ENCODE assay signal across 1 cellular context in the genomic region with DNA sequence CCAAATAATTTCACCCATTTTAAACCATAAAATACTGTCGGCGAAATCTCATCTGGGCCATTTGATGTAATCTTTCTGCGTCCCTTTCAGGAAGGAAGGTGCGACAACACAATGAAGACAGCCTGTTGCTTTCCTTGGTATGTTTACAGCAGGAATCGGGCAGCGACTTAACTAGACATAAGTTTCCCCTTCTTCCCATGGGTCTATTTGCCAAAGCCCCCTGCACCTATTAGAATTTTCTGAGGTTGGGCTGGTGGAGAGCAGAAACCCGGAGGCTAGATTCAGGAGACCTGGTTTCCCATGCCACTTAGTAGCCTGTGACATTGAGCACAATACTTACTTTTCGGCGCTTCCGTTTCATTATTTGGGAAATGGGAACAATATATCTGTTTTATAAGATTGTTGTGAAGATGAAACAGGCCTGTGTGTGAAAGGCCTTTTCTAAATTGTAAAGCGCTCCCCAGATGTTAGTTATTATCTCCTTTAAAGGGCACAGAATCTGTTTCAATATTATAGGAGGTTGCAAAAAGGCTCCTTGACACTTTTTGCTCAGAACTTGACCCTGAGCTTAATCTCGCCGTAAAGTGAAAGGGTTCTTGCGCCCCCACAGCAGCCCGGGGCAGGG.
TF ChIP-seq lines count a peak whose summit lies in the region.

No MANE protein-coding gene starts in this region.

TF ChIP-seq in K562, 482 proteins besides CTCF, POLR2A, EP300 and RAD21 (continues in another document):
- TF ChIP-seq MYBL2 (IDR thresholded peaks at IDR 0.05; ENCODE audit: low read depth) (no peak), MYBL2 (CRISPR knock-in tag; IDR thresholded peaks at IDR 0.05; ENCODE audit: borderline replicate concordance) (no peak), MAZ (CRISPR knock-in tag; conservative IDR thresholded peaks at IDR 0.05 in 1 of 2, IDR thresholded peaks at IDR 0.05 in 1 of 2) (no peak), NUFIP1 (IDR thresholded peaks at IDR 0.05; ENCODE audit: partially characterized antibody) (no peak), LCOR (CRISPR knock-in tag; IDR thresholded peaks at IDR 0.05) (no peak), ZNF644 (tag; IDR thresholded peaks at IDR 0.05; ENCODE audit: low read depth) (no peak), TOE1 (IDR thresholded peaks at IDR 0.05; ENCODE audit: borderline replicate concordance) (no peak), TOE1 (CRISPR knock-in tag; IDR thresholded peaks at IDR 0.05; ENCODE audit: borderline replicate concordance, low read depth) (no peak), TAF9B (IDR thresholded peaks at IDR 0.05; ENCODE audit: partially characterized antibody) (peak; percentile 52), MED1 (CRISPR knock-in tag; IDR thresholded peaks at IDR 0.05; ENCODE audit: borderline replicate concordance) (no peak), GTF2A2 (tag; IDR thresholded peaks at IDR 0.05) (no peak), SRSF1 (IDR thresholded peaks at IDR 0.05; ENCODE audit: low read depth, low read length) (no peak), ETV1 (tag; conservative IDR thresholded peaks at IDR 0.05; ENCODE audit: low read depth) (no peak), ZBTB17 (CRISPR knock-in tag; IDR thresholded peaks at IDR 0.05) (no peak), CREM (IDR thresholded peaks at IDR 0.05; ENCODE audit: low read depth) (peak; percentile 91), KLF10 (CRISPR knock-in tag; IDR thresholded peaks at IDR 0.05) (no peak), STAG1 (CRISPR knock-in tag; IDR thresholded peaks at IDR 0.05; ENCODE audit: borderline replicate concordance) (no peak), NBN (IDR thresholded peaks at IDR 0.05; ENCODE audit: low read depth) (peak; percentile 31; the same call in 1 of the 2 replicates), ZNF224 (CRISPR knock-in tag; IDR thresholded peaks at IDR 0.05) (no peak), SREBF1 (IDR thresholded peaks at IDR 0.05; ENCODE audit: borderline replicate concordance, low read depth, low read length) (no peak), EGR1 (conservative IDR thresholded peaks at IDR 0.05) (no peak; the same call in 1 of the 2 replicates), TBL1XR1 (IDR thresholded peaks at IDR 0.05; ENCODE audit: low read length in 2 of 2) (no peak), ZNF263 (CRISPR knock-in tag; IDR thresholded peaks at IDR 0.05; ENCODE audit: borderline replicate concordance) (no peak), ZNF347 (CRISPR knock-in tag; IDR thresholded peaks at IDR 0.05; ENCODE audit: low read depth) (no peak), ZZZ3 (IDR thresholded peaks at IDR 0.05) (no peak), BRCA1 (IDR thresholded peaks at IDR 0.05) (no peak), BRCA1 (CRISPR knock-in tag; IDR thresholded peaks at IDR 0.05) (no peak), SMAD4 (CRISPR knock-in tag; conservative IDR thresholded peaks at IDR 0.05) (no peak), LEF1 (IDR thresholded peaks at IDR 0.05) (0 out of 2 replicates have a peak, but pooled peaks have one; percentile 19), SMAD1 (IDR thresholded peaks at IDR 0.05; ENCODE audit: low read depth, low read length, partially characterized antibody) (no peak), SMARCC2 (IDR thresholded peaks at IDR 0.05; ENCODE audit: low read depth) (no peak), EHMT2 (IDR thresholded peaks at IDR 0.05) (no peak), PML (IDR thresholded peaks at IDR 0.05; ENCODE audit: low read length) (peak; percentile 72), PHF21A (IDR thresholded peaks at IDR 0.05; ENCODE audit: borderline replicate concordance, low read depth) (no peak), ZKSCAN8 (CRISPR knock-in tag; IDR thresholded peaks at IDR 0.05) (no peak), PRPF4 (IDR thresholded peaks at IDR 0.05; ENCODE audit: insufficient read depth, low read depth, low read length, poor library complexity, severe bottlenecking) (no peak), CHD1 (IDR thresholded peaks at IDR 0.05; ENCODE audit: low read length) (no peak), CREB1 (IDR thresholded peaks at IDR 0.05) (peak; percentile 38; the same call in 1 of the 2 replicates), CREB1 (CRISPR knock-in tag; IDR thresholded peaks at IDR 0.05) (0 out of 2 replicates have a peak, but pooled peaks have one; percentile 43), POLR3G (IDR thresholded peaks at IDR 0.05; ENCODE audit: extremely low read depth, insufficient read length, insufficient replicate concordance) (no peak), SRSF7 (optimal IDR thresholded peaks at IDR 0.05; ENCODE audit: low read depth, low read length) (no peak), FUS (optimal IDR thresholded peaks at IDR 0.05; ENCODE audit: low read depth, low read length) (no peak), ZKSCAN1 (IDR thresholded peaks at IDR 0.05; ENCODE audit: low read depth, low read length) (no peak), RBFOX2 (IDR thresholded peaks at IDR 0.05; ENCODE audit: low read depth, low read length) (no peak), KDM2B (CRISPR knock-in tag; IDR thresholded peaks at IDR 0.05) (no peak), ZNF589 (CRISPR knock-in tag; IDR thresholded peaks at IDR 0.05; ENCODE audit: low read depth) (0 out of 2 replicates have a peak, but pooled peaks have one; percentile 30), ZSCAN32 (CRISPR knock-in tag; IDR thresholded peaks at IDR 0.05) (no peak), HDAC2 (IDR thresholded peaks at IDR 0.05) (no peak), CBX3 (IDR thresholded peaks at IDR 0.05; ENCODE audit: borderline replicate concordance in 1 of 2, low read length in 2 of 2) (no peak), SMARCB1 (IDR thresholded peaks at IDR 0.05; ENCODE audit: insufficient read length, low read depth) (no peak), ZNF3 (CRISPR knock-in tag; IDR thresholded peaks at IDR 0.05) (no peak), GATAD2A (IDR thresholded peaks at IDR 0.05) (no peak), POLR2AphosphoS2 (IDR thresholded peaks at IDR 0.05; ENCODE audit: low read length) (no peak), TFAM (CRISPR knock-in tag; conservative IDR thresholded peaks at IDR 0.05) (no peak)
- TF ChIP-seq, protein P1, sequence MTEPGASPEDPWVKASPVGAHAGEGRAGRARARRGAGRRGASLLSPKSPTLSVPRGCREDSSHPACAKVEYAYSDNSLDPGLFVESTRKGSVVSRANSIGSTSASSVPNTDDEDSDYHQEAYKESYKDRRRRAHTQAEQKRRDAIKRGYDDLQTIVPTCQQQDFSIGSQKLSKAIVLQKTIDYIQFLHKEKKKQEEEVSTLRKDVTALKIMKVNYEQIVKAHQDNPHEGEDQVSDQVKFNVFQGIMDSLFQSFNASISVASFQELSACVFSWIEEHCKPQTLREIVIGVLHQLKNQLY (CRISPR knock-in tag; conservative IDR thresholded peaks at IDR 0.05) = no peak
- TF ChIP-seq, protein P2, sequence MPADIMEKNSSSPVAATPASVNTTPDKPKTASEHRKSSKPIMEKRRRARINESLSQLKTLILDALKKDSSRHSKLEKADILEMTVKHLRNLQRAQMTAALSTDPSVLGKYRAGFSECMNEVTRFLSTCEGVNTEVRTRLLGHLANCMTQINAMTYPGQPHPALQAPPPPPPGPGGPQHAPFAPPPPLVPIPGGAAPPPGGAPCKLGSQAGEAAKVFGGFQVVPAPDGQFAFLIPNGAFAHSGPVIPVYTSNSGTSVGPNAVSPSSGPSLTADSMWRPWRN (IDR thresholded peaks at IDR 0.05; ENCODE audit: low read depth) = no peak
- TF ChIP-seq, protein P3, sequence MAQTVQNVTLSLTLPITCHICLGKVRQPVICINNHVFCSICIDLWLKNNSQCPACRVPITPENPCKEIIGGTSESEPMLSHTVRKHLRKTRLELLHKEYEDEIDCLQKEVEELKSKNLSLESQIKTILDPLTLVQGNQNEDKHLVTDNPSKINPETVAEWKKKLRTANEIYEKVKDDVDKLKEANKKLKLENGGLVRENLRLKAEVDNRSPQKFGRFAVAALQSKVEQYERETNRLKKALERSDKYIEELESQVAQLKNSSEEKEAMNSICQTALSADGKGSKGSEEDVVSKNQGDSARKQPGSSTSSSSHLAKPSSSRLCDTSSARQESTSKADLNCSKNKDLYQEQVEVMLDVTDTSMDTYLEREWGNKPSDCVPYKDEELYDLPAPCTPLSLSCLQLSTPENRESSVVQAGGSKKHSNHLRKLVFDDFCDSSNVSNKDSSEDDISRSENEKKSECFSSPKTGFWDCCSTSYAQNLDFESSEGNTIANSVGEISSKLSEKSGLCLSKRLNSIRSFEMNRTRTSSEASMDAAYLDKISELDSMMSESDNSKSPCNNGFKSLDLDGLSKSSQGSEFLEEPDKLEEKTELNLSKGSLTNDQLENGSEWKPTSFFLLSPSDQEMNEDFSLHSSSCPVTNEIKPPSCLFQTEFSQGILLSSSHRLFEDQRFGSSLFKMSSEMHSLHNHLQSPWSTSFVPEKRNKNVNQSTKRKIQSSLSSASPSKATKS (CRISPR knock-in tag; IDR thresholded peaks at IDR 0.05) = no peak
- TF ChIP-seq, protein P4, sequence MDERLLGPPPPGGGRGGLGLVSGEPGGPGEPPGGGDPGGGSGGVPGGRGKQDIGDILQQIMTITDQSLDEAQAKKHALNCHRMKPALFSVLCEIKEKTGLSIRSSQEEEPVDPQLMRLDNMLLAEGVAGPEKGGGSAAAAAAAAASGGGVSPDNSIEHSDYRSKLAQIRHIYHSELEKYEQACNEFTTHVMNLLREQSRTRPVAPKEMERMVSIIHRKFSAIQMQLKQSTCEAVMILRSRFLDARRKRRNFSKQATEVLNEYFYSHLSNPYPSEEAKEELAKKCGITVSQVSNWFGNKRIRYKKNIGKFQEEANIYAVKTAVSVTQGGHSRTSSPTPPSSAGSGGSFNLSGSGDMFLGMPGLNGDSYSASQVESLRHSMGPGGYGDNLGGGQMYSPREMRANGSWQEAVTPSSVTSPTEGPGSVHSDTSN (CRISPR knock-in tag; IDR thresholded peaks at IDR 0.05; ENCODE audit: low read depth) = no peak
- TF ChIP-seq, protein P4 (tag; conservative IDR thresholded peaks at IDR 0.05; ENCODE audit: low read depth) = no peak
- TF ChIP-seq, protein P5, sequence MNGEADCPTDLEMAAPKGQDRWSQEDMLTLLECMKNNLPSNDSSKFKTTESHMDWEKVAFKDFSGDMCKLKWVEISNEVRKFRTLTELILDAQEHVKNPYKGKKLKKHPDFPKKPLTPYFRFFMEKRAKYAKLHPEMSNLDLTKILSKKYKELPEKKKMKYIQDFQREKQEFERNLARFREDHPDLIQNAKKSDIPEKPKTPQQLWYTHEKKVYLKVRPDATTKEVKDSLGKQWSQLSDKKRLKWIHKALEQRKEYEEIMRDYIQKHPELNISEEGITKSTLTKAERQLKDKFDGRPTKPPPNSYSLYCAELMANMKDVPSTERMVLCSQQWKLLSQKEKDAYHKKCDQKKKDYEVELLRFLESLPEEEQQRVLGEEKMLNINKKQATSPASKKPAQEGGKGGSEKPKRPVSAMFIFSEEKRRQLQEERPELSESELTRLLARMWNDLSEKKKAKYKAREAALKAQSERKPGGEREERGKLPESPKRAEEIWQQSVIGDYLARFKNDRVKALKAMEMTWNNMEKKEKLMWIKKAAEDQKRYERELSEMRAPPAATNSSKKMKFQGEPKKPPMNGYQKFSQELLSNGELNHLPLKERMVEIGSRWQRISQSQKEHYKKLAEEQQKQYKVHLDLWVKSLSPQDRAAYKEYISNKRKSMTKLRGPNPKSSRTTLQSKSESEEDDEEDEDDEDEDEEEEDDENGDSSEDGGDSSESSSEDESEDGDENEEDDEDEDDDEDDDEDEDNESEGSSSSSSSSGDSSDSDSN (IDR thresholded peaks at IDR 0.05; ENCODE audit: borderline replicate concordance in 1 of 2, low read depth in 2 of 2, low read length in 2 of 2) = no peak
- TF ChIP-seq, protein P6, sequence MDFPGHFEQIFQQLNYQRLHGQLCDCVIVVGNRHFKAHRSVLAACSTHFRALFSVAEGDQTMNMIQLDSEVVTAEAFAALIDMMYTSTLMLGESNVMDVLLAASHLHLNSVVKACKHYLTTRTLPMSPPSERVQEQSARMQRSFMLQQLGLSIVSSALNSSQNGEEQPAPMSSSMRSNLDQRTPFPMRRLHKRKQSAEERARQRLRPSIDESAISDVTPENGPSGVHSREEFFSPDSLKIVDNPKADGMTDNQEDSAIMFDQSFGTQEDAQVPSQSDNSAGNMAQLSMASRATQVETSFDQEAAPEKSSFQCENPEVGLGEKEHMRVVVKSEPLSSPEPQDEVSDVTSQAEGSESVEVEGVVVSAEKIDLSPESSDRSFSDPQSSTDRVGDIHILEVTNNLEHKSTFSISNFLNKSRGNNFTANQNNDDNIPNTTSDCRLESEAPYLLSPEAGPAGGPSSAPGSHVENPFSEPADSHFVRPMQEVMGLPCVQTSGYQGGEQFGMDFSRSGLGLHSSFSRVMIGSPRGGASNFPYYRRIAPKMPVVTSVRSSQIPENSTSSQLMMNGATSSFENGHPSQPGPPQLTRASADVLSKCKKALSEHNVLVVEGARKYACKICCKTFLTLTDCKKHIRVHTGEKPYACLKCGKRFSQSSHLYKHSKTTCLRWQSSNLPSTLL (IDR thresholded peaks at IDR 0.05) = no peak
- TF ChIP-seq, protein P7, sequence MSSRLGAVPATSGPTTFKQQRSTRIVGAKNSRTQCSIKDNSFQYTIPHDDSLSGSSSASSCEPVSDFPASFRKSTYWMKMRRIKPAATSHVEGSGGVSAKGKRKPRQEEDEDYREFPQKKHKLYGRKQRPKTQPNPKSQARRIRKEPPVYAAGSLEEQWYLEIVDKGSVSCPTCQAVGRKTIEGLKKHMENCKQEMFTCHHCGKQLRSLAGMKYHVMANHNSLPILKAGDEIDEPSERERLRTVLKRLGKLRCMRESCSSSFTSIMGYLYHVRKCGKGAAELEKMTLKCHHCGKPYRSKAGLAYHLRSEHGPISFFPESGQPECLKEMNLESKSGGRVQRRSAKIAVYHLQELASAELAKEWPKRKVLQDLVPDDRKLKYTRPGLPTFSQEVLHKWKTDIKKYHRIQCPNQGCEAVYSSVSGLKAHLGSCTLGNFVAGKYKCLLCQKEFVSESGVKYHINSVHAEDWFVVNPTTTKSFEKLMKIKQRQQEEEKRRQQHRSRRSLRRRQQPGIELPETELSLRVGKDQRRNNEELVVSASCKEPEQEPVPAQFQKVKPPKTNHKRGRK (tag; IDR thresholded peaks at IDR 0.05) = no peak
